Comparison of ENCODE assay signal across 24 cellular contexts in the genomic region with DNA sequence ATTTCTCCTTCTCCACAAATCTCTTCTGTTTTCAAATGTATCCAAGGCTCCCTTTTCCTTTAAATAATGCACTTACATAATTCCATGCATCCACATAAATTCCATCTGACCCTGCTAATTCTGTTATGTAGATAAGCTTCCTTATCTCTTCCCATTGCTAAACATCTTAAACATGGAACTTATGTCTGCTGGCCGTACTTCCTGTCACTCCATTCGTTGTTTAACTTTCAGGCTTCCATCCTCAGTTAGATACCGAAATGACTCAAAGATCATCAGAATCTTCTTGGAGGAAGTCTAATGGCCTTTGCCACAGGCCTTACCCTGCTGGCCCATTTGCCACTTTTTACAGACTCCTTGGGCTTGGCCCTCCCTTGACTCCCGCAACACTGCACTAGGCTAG.
"Had no signal": no experiment of that assay in that cellular context is flagged by ENCODE, and none has a peak within 500 bp of the region (broad histone marks: within the 10 kb centered on the region; RNA-seq: fewer than 3 reads in every experiment).

No MANE protein-coding gene starts in this region.

- H3K27me3 Mint-ChIP-seq: activated naive CD8-positive, alpha-beta T cell; activated T-helper 17 cell treated with anti-CD3 and anti-CD28 coated beads, Interleukin-2, amount 50 U/mL, for 72 hours; naive B cell; stimulated activated naive B cell treated with anti-CD40 and anti-IgM and Interleukin-4, amounts not matched to agents 10 μg/mL and 1 μg/mL and 100 μg/mL, for 72 hours had no signal

- H3K27ac Mint-ChIP-seq: activated CD8-positive, alpha-beta T cell treated with anti-CD3 and anti-CD28 coated beads, Interleukin-2, amount 10 ng/mL, durations not matched to agents 7 days and 5 days; activated naive CD8-positive, alpha-beta T cell; activated T-helper 17 cell treated with anti-CD3 and anti-CD28 coated beads, Interleukin-2, amount 50 U/mL, for 72 hours; stimulated activated naive B cell treated with anti-CD40 and anti-IgM and Interleukin-4, amounts not matched to agents 10 μg/mL and 1 μg/mL and 100 μg/mL, for 72 hours had no signal

- H3K9me3 Mint-ChIP-seq: neural crest cell; stimulated activated naive B cell treated with anti-CD40 and anti-IgM and Interleukin-4, amounts not matched to agents 10 μg/mL and 1 μg/mL and 100 μg/mL, for 72 hours had no signal

- H3K27ac ChIP-seq: gastroesophageal sphincter, right lobe of liver, skin epidermis, thoracic aorta, upper lobe of left lung had no signal

- H3K9me3 ChIP-seq: adrenal gland, gastroesophageal sphincter, right lobe of liver, thoracic aorta, upper lobe of left lung had no signal

- H3K4me1 ChIP-seq: gastroesophageal sphincter, right lobe of liver, upper lobe of left lung had no signal

- H3K4me3 ChIP-seq: adrenal gland, gastroesophageal sphincter, right lobe of liver, skin epidermis, thoracic aorta, upper lobe of left lung had no signal

- H3K4me1 Mint-ChIP-seq: activated T-helper 17 cell treated with anti-CD3 and anti-CD28 coated beads, Interleukin-2, amount 50 U/mL, for 72 hours; naive B cell; neural crest cell; stimulated activated naive B cell treated with anti-CD40 and anti-IgM and Interleukin-4, amounts not matched to agents 10 μg/mL and 1 μg/mL and 100 μg/mL, for 72 hours had no signal

- H3K36me3 Mint-ChIP-seq: activated naive CD8-positive, alpha-beta T cell; naive B cell; stimulated activated naive B cell treated with anti-CD40 and anti-IgM and Interleukin-4, amounts not matched to agents 10 μg/mL and 1 μg/mL and 100 μg/mL, for 72 hours had no signal

- H3K4me3 Mint-ChIP-seq: activated CD8-positive, alpha-beta T cell treated with anti-CD3 and anti-CD28 coated beads, Interleukin-2, amount 10 ng/mL, durations not matched to agents 7 days and 5 days; activated naive CD8-positive, alpha-beta T cell; activated T-helper 17 cell treated with anti-CD3 and anti-CD28 coated beads, Interleukin-2, amount 50 U/mL, for 72 hours; naive B cell; neural crest cell; stimulated activated naive B cell treated with anti-CD40 and anti-IgM and Interleukin-4, amounts not matched to agents 10 μg/mL and 1 μg/mL and 100 μg/mL, for 72 hours had no signal

- H3K27me3 ChIP-seq: adrenal gland, gastroesophageal sphincter, right lobe of liver, upper lobe of left lung had no signal

- DNase-seq: activated CD4-positive, alpha-beta T cell treated with anti-CD3 and anti-CD28 coated beads for 1 hour; activated CD4-positive, alpha-beta T cell treated with anti-CD3 and anti-CD28 coated beads, Interleukin-2, amount 50 U/mL, for 1 hour; activated CD8-positive, alpha-beta T cell treated with anti-CD3 and anti-CD28 coated beads, Interleukin-2, amount 10 ng/mL, durations not matched to agents 7 days and 5 days; activated naive CD4-positive, alpha-beta T cell; activated T-cell treated with anti-CD3 and anti-CD28 coated beads, Interleukin-2, amount 50 U/mL, for 1 hour; adrenal gland; effector memory CD4-positive, alpha-beta T cell; head of caudate nucleus; hypothalamus; naive B cell; occipital lobe; posterior cingulate gyrus; right lobe of liver; stimulated activated CD4-positive, alpha-beta T cell treated with anti-CD3 and anti-CD28 coated beads, Interleukin-15, amount 100 ng/mL, for 24 hours; stimulated activated CD8-positive, alpha-beta memory T cell treated with anti-CD3 and anti-CD28 coated beads, Interleukin-4, amount 100 ng/mL, for 48 hours; stimulated activated naive B cell treated with anti-CD40 and anti-IgM and Interleukin-4, amounts not matched to agents 10 μg/mL and 1 μg/mL and 100 μg/mL, for 72 hours; T-helper 9 cell; upper lobe of left lung had no signal

- H3K36me3 ChIP-seq: adrenal gland, gastroesophageal sphincter, right lobe of liver, thoracic aorta, upper lobe of left lung had no signal
